In the genomic region with DNA sequence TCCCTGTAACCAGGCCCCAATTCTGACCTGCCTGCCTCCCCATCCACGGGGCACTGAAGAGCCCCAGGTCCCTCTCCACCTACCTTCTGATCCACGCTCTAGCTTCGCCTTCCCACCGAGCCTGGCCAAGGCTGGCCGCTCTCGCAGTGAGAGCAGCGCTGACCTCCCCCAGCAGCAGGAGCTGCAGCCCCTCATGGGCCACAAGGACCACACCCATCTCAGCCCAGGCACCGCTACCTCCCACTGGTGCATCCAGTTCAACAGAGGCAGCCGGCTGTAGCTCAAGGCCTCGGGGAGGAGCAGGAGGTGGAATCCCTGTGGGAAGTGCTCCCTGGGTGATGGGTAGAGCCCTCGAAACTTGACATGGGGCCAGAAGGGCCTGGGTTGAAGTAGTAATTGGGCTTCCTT, we compare ENCODE assay signal across 22 cellular contexts. TPM values are rescaled to one million over a fixed set of nuclear protein-coding genes. Genes with fewer than 3 reads are reported as not detected.
"Had no signal": no experiment of that assay in that cellular context is flagged by ENCODE, and none has a peak within 500 bp of the region (broad histone marks: within the 10 kb centered on the region; RNA-seq: fewer than 3 reads in every experiment).

No MANE protein-coding gene starts in this region.

- H3K4me1 Mint-ChIP-seq: activated B cell treated with CpG ODN at 0.5 μM for 24 hours, mesothelial cell of epicardium, nephron had no signal

- H3K4me2 ChIP-seq: smooth muscle cell had no signal

- H3K27me3 ChIP-seq: left lung had no signal

- H3K4me3 Mint-ChIP-seq: activated B cell treated with CpG ODN at 0.5 μM for 24 hours; activated CD4-positive, alpha-beta memory T cell treated with anti-CD3 and anti-CD28 coated beads for 36 hours; activated CD4-positive, alpha-beta T cell treated with anti-CD3 and anti-CD28 coated beads for 36 hours; activated naive CD4-positive, alpha-beta T cell treated with anti-CD3 and anti-CD28 coated beads for 36 hours; activated naive CD8-positive, alpha-beta T cell treated with anti-CD3 and anti-CD28 coated beads, Interleukin-2, amount 50 U/mL, for 24 hours; mesothelial cell of epicardium; nephron; T-helper 1 cell treated with Interleukin-12 subunit alpha and Interleukin-12 subunit beta and Interleukin-4 antibody, amounts not matched to agents 30 μg/mL and 1 μg/mL, for 36 hours had no signal

- H3K27me3 Mint-ChIP-seq: activated B cell treated with CpG ODN at 0.5 μM for 24 hours; activated CD4-positive, alpha-beta memory T cell treated with anti-CD3 and anti-CD28 coated beads for 36 hours; activated CD4-positive, alpha-beta T cell treated with anti-CD3 and anti-CD28 coated beads for 36 hours; activated naive CD8-positive, alpha-beta T cell treated with anti-CD3 and anti-CD28 coated beads, Interleukin-2, amount 50 U/mL, for 24 hours had no signal

- H3K27ac ChIP-seq: left lung had no signal

- H3K9me3 Mint-ChIP-seq: activated B cell treated with CpG ODN at 0.5 μM for 24 hours; activated CD4-positive, alpha-beta memory T cell treated with anti-CD3 and anti-CD28 coated beads for 36 hours; activated naive CD4-positive, alpha-beta T cell treated with anti-CD3 and anti-CD28 coated beads for 36 hours; activated naive CD8-positive, alpha-beta T cell treated with anti-CD3 and anti-CD28 coated beads, Interleukin-2, amount 50 U/mL, for 24 hours; mesothelial cell of epicardium; nephron; T-helper 1 cell treated with Interleukin-12 subunit alpha and Interleukin-12 subunit beta and Interleukin-4 antibody, amounts not matched to agents 30 μg/mL and 1 μg/mL, for 36 hours had no signal

- H3K4me3 ChIP-seq: left lung, lung, smooth muscle cell had no signal

- H3K9me3 ChIP-seq: left lung had no signal

- H3K27ac Mint-ChIP-seq: activated B cell treated with CpG ODN at 0.5 μM for 24 hours; activated CD4-positive, alpha-beta memory T cell treated with anti-CD3 and anti-CD28 coated beads for 36 hours; activated CD4-positive, alpha-beta T cell treated with anti-CD3 and anti-CD28 coated beads for 36 hours; activated naive CD4-positive, alpha-beta T cell treated with anti-CD3 and anti-CD28 coated beads for 36 hours; activated naive CD8-positive, alpha-beta T cell treated with anti-CD3 and anti-CD28 coated beads, Interleukin-2, amount 50 U/mL, for 24 hours; mesothelial cell of epicardium; nephron; T-helper 1 cell treated with Interleukin-12 subunit alpha and Interleukin-12 subunit beta and Interleukin-4 antibody, amounts not matched to agents 30 μg/mL and 1 μg/mL, for 36 hours had no signal

- DNase-seq: activated B cell treated with CpG ODN at 0.5 μM for 24 hours; activated CD4-positive, alpha-beta memory T cell treated with anti-CD3 and anti-CD28 coated beads for 36 hours; activated CD4-positive, alpha-beta T cell treated with anti-CD3 and anti-CD28 coated beads for 36 hours; activated naive CD4-positive, alpha-beta T cell treated with anti-CD3 and anti-CD28 coated beads for 36 hours; activated naive CD8-positive, alpha-beta T cell treated with anti-CD3 and anti-CD28 coated beads, Interleukin-2, amount 50 U/mL, for 24 hours; activated T-cell treated with anti-CD3 and anti-CD28 coated beads, Interleukin-2, amount 50 U/mL, for 48 hours; cerebellar nuclear complex; dermis blood vessel endothelial cell; effector CD8-positive, alpha-beta T cell; erythroblast; foreskin melanocyte; left lung; stimulated activated CD4-positive, alpha-beta T cell treated with anti-CD3 and anti-CD28 coated beads, Interleukin-4, amount 100 ng/mL, for 1 hour; stimulated activated naive CD4-positive, alpha-beta T cell; T1000 had no signal

- H3K36me3 Mint-ChIP-seq: mesothelial cell of epicardium had no signal

RNA-seq across cellular contexts. Expression of a gene that starts 22.2 kb away (rescaled TPM):
- total RNA-seq: kidney epithelial cell had no signal

RNA-seq across cellular contexts. Expression of a gene that starts 55.6 kb away (rescaled TPM):
- total RNA-seq: activated B cell treated with CpG ODN at 0.5 μM for 24 hours, ureter had no signal
